In the genomic region with DNA sequence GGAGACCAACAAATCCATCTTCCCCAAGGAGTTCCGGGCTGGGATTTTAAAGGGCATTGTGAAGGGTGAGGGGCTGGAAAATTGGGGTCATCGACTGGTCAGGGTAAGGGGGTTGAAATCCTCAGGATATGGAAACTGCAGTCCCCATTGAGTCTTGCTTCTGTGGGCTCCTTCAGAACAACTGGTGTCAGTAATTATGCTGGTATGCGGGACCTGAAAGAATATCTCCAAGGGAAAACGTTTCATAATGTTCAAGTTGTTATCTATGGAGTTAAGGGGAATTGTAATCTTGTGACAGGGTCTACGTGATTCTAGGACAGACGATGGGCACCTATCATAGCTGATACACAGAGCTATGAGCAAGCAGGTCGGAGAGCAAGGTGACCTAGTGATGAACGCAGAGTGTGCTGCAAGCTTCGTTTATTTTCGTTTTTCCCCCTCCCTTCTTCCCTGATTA, we compare ENCODE assay signal across 8 cellular contexts. TPM values are rescaled to one million over a fixed set of nuclear protein-coding genes. Genes with fewer than 3 reads are reported as not detected.
DNase-seq lines count a peak whose midpoint lies in the region; ATAC-seq and TF ChIP-seq lines count a peak whose summit lies in the region.

No MANE protein-coding gene starts in this region.

- H3K4me1 ChIP-seq in aorta (ENCODE audit: control insufficient read depth in 1 of 2, insufficient read depth in 2 of 2, low read length in 2 of 2): no peaks in the 10 kb centered on the region

- intact Hi-C loops in Right ventricle myocardium inferior (cut with DNase I) (loop anchor here (2.0 to 10.0 kb wide), 3 partner anchors 36 to 116 kb away; a partner anchor contains a TSS), left ventricle myocardium superior (cut with micrococcal nuclease) (loop anchor here (5.0 kb wide), 1 partner anchor 34 kb away; no protein-coding TSS in a partner anchor), aorta (cut with DNase I) (loop anchor here in 1 of 2 donors (5.0 kb wide), 1 partner anchor 119 kb away; no protein-coding TSS in a partner anchor)

- H3K4me3 ChIP-seq in astrocyte of the spinal cord (ENCODE audit: low read depth, low read length): peak overlapping the region; percentile 26
- H3K4me3 ChIP-seq in aorta (ENCODE audit: low read length in 2 of 2): peak overlapping the region; percentile 8 to 30

- ATAC-seq in Right ventricle myocardium inferior (peak; percentile 24), left ventricle myocardium superior (no peak), HG03439 (IDR thresholded peaks at IDR 0.05; ENCODE audit: unreplicated experiment) (peak; percentile 33), memory B cell (ENCODE audit: low read depth) (peak; percentile 37), aorta (ENCODE audit: low FRiP score) (peak; percentile 20), HG02970 (IDR thresholded peaks at IDR 0.05; ENCODE audit: low FRiP score, unreplicated experiment) (no peak)

- in situ Hi-C loops in astrocyte of the spinal cord (cut with HindIII; ENCODE audit: low sequenced_read_pairs): no loop called here

- no peaks in the 10 kb centered on the region for H3K9me3 Mint-ChIP-seq in memory B cell

- H3K9me3 ChIP-seq in aorta (ENCODE audit: control insufficient read depth, low read length): no peaks in the 10 kb centered on the region

- H3K36me3 Mint-ChIP-seq in memory B cell: peaks cover 8% of the 10 kb centered on the region

- 12 to 17% methylated on average over 10 of the region's 10 CpGs for WGBS in aorta, 2 donors

- no peaks in the 10 kb centered on the region for H3K27me3 ChIP-seq in aorta (ENCODE audit: control insufficient read depth in 1 of 2, insufficient read depth in 2 of 2, low read length in 1 of 2)

- H3K4me1 Mint-ChIP-seq in memory B cell: peaks cover 17% of the 10 kb centered on the region

- peak overlapping the region; percentile 94 for H3K27ac Mint-ChIP-seq in memory B cell

- peak overlapping the region; percentile 99 for H3K4me3 Mint-ChIP-seq in memory B cell

- peaks cover 0 to 3% of the 10 kb centered on the region in 2 donors for H3K36me3 ChIP-seq in aorta (ENCODE audit: control insufficient read depth in 1 of 2, insufficient read depth in 2 of 2, low read length in 1 of 2)

- peak overlapping the region in 1 of 2 donors; percentile 67 for H3K27ac ChIP-seq in aorta (ENCODE audit: low read depth in 1 of 2, low read length in 2 of 2)

- no peaks in the 10 kb centered on the region for H3K27me3 Mint-ChIP-seq in memory B cell

- DNase-seq in Right ventricle myocardium inferior (ENCODE audit: missing footprints): no peak
- no peak for DNase-seq in left ventricle myocardium superior
- no peak for DNase-seq in astrocyte of the spinal cord (ENCODE audit: low read depth, low spot score)
- no peak for DNase-seq in memory B cell (ENCODE audit: low spot score in 2 of 2)
- DNase-seq in aorta: no peak
- DNase-seq in NCI-H1048 (lab: John Stamatoyannopoulos, UW): no peak

- TF ChIP-seq CTCF in astrocyte of the spinal cord (IDR thresholded peaks at IDR 0.05; ENCODE audit: low read depth, low read length): no peak

RNA-seq across cellular contexts. Expression of a gene that starts 0.5 kb away (rescaled TPM):
- total RNA-seq in Right ventricle myocardium inferior (16.7 TPM), left ventricle myocardium superior (17.9 TPM), aorta (10 to 100 TPM; 31.1 to 40.1 TPM)
- polyA plus RNA-seq in aorta: 10 to 100 TPM; 23.9 to 71.3 TPM

RNA-seq across cellular contexts. Expression of a gene that starts 36.6 kb away (rescaled TPM):
- total RNA-seq in Right ventricle myocardium inferior: 66.3 TPM
- 45.7 TPM for total RNA-seq in left ventricle myocardium superior
- total RNA-seq in aorta: 100 to 1,000 TPM in 1 of 2 donors, 10 to 100 TPM in 1; 87.4 to 121 TPM
- 10 to 100 TPM; 40.4 to 71.8 TPM for polyA plus RNA-seq in aorta

Comparison
In these comparisons a context has a peak if more than half of its experiments do, and no peak if none do; other contexts are left out.
1. ATAC-seq: peak in Right ventricle myocardium inferior (single experiment), HG03439 (single experiment), memory B cell (single experiment) and aorta (single experiment); none in left ventricle myocardium superior (single experiment) and HG02970 (single experiment).